In the genomic region with DNA sequence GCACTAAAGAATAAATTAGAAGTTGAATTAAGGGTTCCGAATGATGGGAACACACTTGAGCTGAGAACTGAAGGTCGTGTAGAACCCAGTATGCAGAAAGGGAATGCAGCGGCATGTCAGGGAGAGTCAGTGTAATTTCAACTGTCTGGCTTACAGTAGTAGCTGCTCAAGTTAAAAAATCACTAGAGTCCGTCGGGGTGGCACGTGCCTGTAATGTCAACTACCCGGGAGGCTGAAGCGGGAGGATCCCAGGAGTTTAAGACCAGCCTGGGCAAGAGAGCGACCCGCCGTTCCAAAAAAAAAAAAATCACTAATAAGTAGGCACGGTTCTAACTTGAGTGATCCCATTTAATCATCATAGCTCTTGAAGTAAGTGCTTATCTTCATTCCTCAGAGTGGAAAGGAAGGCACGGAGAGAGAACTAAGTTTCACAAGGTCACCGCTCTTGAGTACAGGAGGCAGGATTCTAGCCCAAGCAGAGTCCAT, we compare ENCODE assay signal across 7 cellular contexts. TPM values are rescaled to one million over a fixed set of nuclear protein-coding genes. Genes with fewer than 3 reads are reported as not detected.
DNase-seq lines count a peak whose midpoint lies in the region; ATAC-seq lines count a peak whose summit lies in the region.

No MANE protein-coding gene starts in this region.

- no peak for DNase-seq in activated T-helper 2 cell treated with anti-CD3 and anti-CD28 coated beads, Interferon-gamma antibody, Interleukin-2, Interleukin-4, amounts not matched to agents 10 μg/mL and 5 μg/mL and 100 μg/mL, durations not matched to agents 14 hours and 24 hours and 36 hours (ENCODE audit: low spot score)
- no peak for DNase-seq in stimulated activated effector memory CD8-positive, alpha-beta T cell treated with anti-CD3 and anti-CD28 coated beads, Interleukin-12 subunit alpha, Interleukin-12 subunit beta, amount 100 ng/mL, for 72 hours (ENCODE audit: low spot score in 2 of 2)
- no peak for DNase-seq in NCI-H446 (lab: John Stamatoyannopoulos, UW)
- DNase-seq in NCI-H2227 (lab: John Stamatoyannopoulos, UW; ENCODE audit: unreplicated experiment), result no peak

- H3K4me3 ChIP-seq in HUES6 (ENCODE audit: low read depth, low read length), result peak overlapping the region; percentile 66
- peak overlapping the region; percentile 84 for H3K4me3 ChIP-seq in iPS-15b (ENCODE audit: low read depth, low read length)

- no peaks in the 10 kb centered on the region for H3K9me3 ChIP-seq in HUES6 (ENCODE audit: control insufficient read depth, insufficient read depth, low read depth, low read length)
- no peaks in the 10 kb centered on the region for H3K9me3 ChIP-seq in iPS-15b (ENCODE audit: control insufficient read depth, insufficient read depth, low read length)

- H3K9me3 Mint-ChIP-seq in activated T-helper 2 cell treated with anti-CD3 and anti-CD28 coated beads, Interferon-gamma antibody, Interleukin-2, Interleukin-4, amounts not matched to agents 10 μg/mL and 5 μg/mL and 100 μg/mL, durations not matched to agents 14 hours and 24 hours and 36 hours, result no peaks in the 10 kb centered on the region
- no peaks in the 10 kb centered on the region for H3K9me3 Mint-ChIP-seq in stimulated activated effector memory CD8-positive, alpha-beta T cell treated with anti-CD3 and anti-CD28 coated beads, Interleukin-12 subunit alpha, Interleukin-12 subunit beta, amount 100 ng/mL, for 72 hours

- H3K36me3 Mint-ChIP-seq in activated T-helper 2 cell treated with anti-CD3 and anti-CD28 coated beads, Interferon-gamma antibody, Interleukin-2, Interleukin-4, amounts not matched to agents 10 μg/mL and 5 μg/mL and 100 μg/mL, durations not matched to agents 14 hours and 24 hours and 36 hours (ENCODE audit: low read depth), result peaks cover 24% of the 10 kb centered on the region
- peaks cover 63% of the 10 kb centered on the region for H3K36me3 Mint-ChIP-seq in stimulated activated effector memory CD8-positive, alpha-beta T cell treated with anti-CD3 and anti-CD28 coated beads, Interleukin-12 subunit alpha, Interleukin-12 subunit beta, amount 100 ng/mL, for 72 hours

- H3K27ac Mint-ChIP-seq in activated T-helper 2 cell treated with anti-CD3 and anti-CD28 coated beads, Interferon-gamma antibody, Interleukin-2, Interleukin-4, amounts not matched to agents 10 μg/mL and 5 μg/mL and 100 μg/mL, durations not matched to agents 14 hours and 24 hours and 36 hours, result peak overlapping the region; percentile 98
- H3K27ac Mint-ChIP-seq in stimulated activated effector memory CD8-positive, alpha-beta T cell treated with anti-CD3 and anti-CD28 coated beads, Interleukin-12 subunit alpha, Interleukin-12 subunit beta, amount 100 ng/mL, for 72 hours, result peak overlapping the region; percentile 100

- H3K27ac ChIP-seq in HUES6 (ENCODE audit: low read depth, low read length), result no peak overlapping the region

- ATAC-seq in stimulated activated effector memory CD8-positive, alpha-beta T cell treated with anti-CD3 and anti-CD28 coated beads, Interleukin-12 subunit alpha, Interleukin-12 subunit beta, amount 100 ng/mL, for 72 hours, result no peak
- ATAC-seq in GM18858 (IDR thresholded peaks at IDR 0.05; ENCODE audit: unreplicated experiment), result no peak

- peaks cover 51% of the 10 kb centered on the region for H3K4me1 Mint-ChIP-seq in activated T-helper 2 cell treated with anti-CD3 and anti-CD28 coated beads, Interferon-gamma antibody, Interleukin-2, Interleukin-4, amounts not matched to agents 10 μg/mL and 5 μg/mL and 100 μg/mL, durations not matched to agents 14 hours and 24 hours and 36 hours (ENCODE audit: low read depth)
- H3K4me1 Mint-ChIP-seq in stimulated activated effector memory CD8-positive, alpha-beta T cell treated with anti-CD3 and anti-CD28 coated beads, Interleukin-12 subunit alpha, Interleukin-12 subunit beta, amount 100 ng/mL, for 72 hours, result peaks cover 60% of the 10 kb centered on the region

- H3K36me3 ChIP-seq in HUES6 (ENCODE audit: control insufficient read depth, insufficient read depth, low read length) (peaks cover 14% of the 10 kb centered on the region), iPS-15b (ENCODE audit: control insufficient read depth, insufficient read depth, low read length) (peaks cover 12% of the 10 kb centered on the region)

- peak overlapping the region; percentile 68 for H3K4me3 Mint-ChIP-seq in activated T-helper 2 cell treated with anti-CD3 and anti-CD28 coated beads, Interferon-gamma antibody, Interleukin-2, Interleukin-4, amounts not matched to agents 10 μg/mL and 5 μg/mL and 100 μg/mL, durations not matched to agents 14 hours and 24 hours and 36 hours (ENCODE audit: low read depth)
- peak overlapping the region; percentile 89 for H3K4me3 Mint-ChIP-seq in stimulated activated effector memory CD8-positive, alpha-beta T cell treated with anti-CD3 and anti-CD28 coated beads, Interleukin-12 subunit alpha, Interleukin-12 subunit beta, amount 100 ng/mL, for 72 hours

- intact Hi-C loops in activated T-helper 2 cell treated with anti-CD3 and anti-CD28 coated beads, Interferon-gamma antibody, Interleukin-2, Interleukin-4, amounts not matched to agents 10 μg/mL and 5 μg/mL and 100 μg/mL, durations not matched to agents 14 hours and 24 hours and 36 hours (cut with micrococcal nuclease), result loop anchor here (1.0 kb wide), 1 partner anchor 8 kb away; no protein-coding TSS in a partner anchor

- H3K9ac ChIP-seq in HUES6 (ENCODE audit: low read length), result peak overlapping the region; percentile 55
- H3K9ac ChIP-seq in iPS-15b (ENCODE audit: low read depth, low read length), result peak overlapping the region; percentile 4

- peaks cover 3% of the 10 kb centered on the region for H3K27me3 Mint-ChIP-seq in activated T-helper 2 cell treated with anti-CD3 and anti-CD28 coated beads, Interferon-gamma antibody, Interleukin-2, Interleukin-4, amounts not matched to agents 10 μg/mL and 5 μg/mL and 100 μg/mL, durations not matched to agents 14 hours and 24 hours and 36 hours (ENCODE audit: low read depth)

- H3K27me3 ChIP-seq in HUES6 (ENCODE audit: control insufficient read depth, insufficient read depth, low read length) (0 out of 2 replicates have a peak, but pooled peaks cover 9% of the 10 kb centered on the region), iPS-15b (ENCODE audit: control insufficient read depth, insufficient read depth, low read length) (peaks cover 8% of the 10 kb centered on the region)

- peaks cover 7% of the 10 kb centered on the region; the same call in 1 of the 2 replicates for H3K4me1 ChIP-seq in HUES6 (ENCODE audit: control insufficient read depth, insufficient read depth, low read length)
- no peaks in the 10 kb centered on the region for H3K4me1 ChIP-seq in iPS-15b (ENCODE audit: control insufficient read depth, insufficient read depth, low read length)

RNA-seq across cellular contexts. Expression of gene RMRP, which starts 0.9 kb away (rescaled TPM):
- 5,290 and 6,583 TPM in 2 replicates for total RNA-seq in activated T-helper 2 cell treated with anti-CD3 and anti-CD28 coated beads, Interferon-gamma antibody, Interleukin-2, Interleukin-4, amounts not matched to agents 10 μg/mL and 5 μg/mL and 100 μg/mL, durations not matched to agents 14 hours and 24 hours and 36 hours

RNA-seq across cellular contexts. Expression of gene CCDC107, which starts 1.2 kb away (rescaled TPM):
- total RNA-seq in activated T-helper 2 cell treated with anti-CD3 and anti-CD28 coated beads, Interferon-gamma antibody, Interleukin-2, Interleukin-4, amounts not matched to agents 10 μg/mL and 5 μg/mL and 100 μg/mL, durations not matched to agents 14 hours and 24 hours and 36 hours, result 23.0 TPM in 2 replicates

RNA-seq across cellular contexts. Expression of gene SIT1, which starts 6.2 kb away (rescaled TPM):
- total RNA-seq in activated T-helper 2 cell treated with anti-CD3 and anti-CD28 coated beads, Interferon-gamma antibody, Interleukin-2, Interleukin-4, amounts not matched to agents 10 μg/mL and 5 μg/mL and 100 μg/mL, durations not matched to agents 14 hours and 24 hours and 36 hours, result 90.2 and 92.1 TPM in 2 replicates

RNA-seq across cellular contexts. Expression of gene ARHGEF39, which starts 8.1 kb away (rescaled TPM):
- total RNA-seq in activated T-helper 2 cell treated with anti-CD3 and anti-CD28 coated beads, Interferon-gamma antibody, Interleukin-2, Interleukin-4, amounts not matched to agents 10 μg/mL and 5 μg/mL and 100 μg/mL, durations not matched to agents 14 hours and 24 hours and 36 hours, result 11.1 and 12.3 TPM in 2 replicates

RNA-seq across cellular contexts. Expression of gene CA9, which starts 16.8 kb away (rescaled TPM):
- total RNA-seq in activated T-helper 2 cell treated with anti-CD3 and anti-CD28 coated beads, Interferon-gamma antibody, Interleukin-2, Interleukin-4, amounts not matched to agents 10 μg/mL and 5 μg/mL and 100 μg/mL, durations not matched to agents 14 hours and 24 hours and 36 hours, result 0.89 and 1.2 TPM in 2 replicates
